ENCODE assay signal across 11 cellular contexts in genomic region chr17:6753565-6753964, GRCh38. TPM values are rescaled to one million over a fixed set of nuclear protein-coding genes. Genes with fewer than 3 reads are reported as not detected.
DNase-seq lines count a peak whose midpoint lies in the region; ATAC-seq and TF ChIP-seq lines count a peak whose summit lies in the region.
"Had no signal": no experiment of that assay in that cellular context is flagged by ENCODE, and none has a peak within 500 bp of the region (broad histone marks: within the 10 kb centered on the region; RNA-seq: fewer than 3 reads in every experiment).

No MANE protein-coding gene starts in this region.

- peak; percentile 53 for DNase-seq in OCI-M1 (lab: John Stamatoyannopoulos, UW)
- no peak for DNase-seq in dorsolateral prefrontal cortex
- DNase-seq in osteoblast (ENCODE audit: insufficient read length, low spot score, missing footprints): no peak
- DNase-seq in NCI-H526 treated with DMSO at 0.1 percent for 48 hours (lab: John Stamatoyannopoulos, UW): no peak
- DNase-seq in Kasumi-1 (lab: John Stamatoyannopoulos, UW): no peak
- DNase-seq in DMS 273 treated with DMSO at 0.1 percent for 48 hours (lab: John Stamatoyannopoulos, UW): no peak

- H2AFZ ChIP-seq in osteoblast (ENCODE audit: low read length): peak overlapping the region; percentile 44

- intact Hi-C loops in dorsolateral prefrontal cortex (cut with DNase I): no loop called here

- no peak for TF ChIP-seq CTCF in dorsolateral prefrontal cortex (IDR thresholded peaks at IDR 0.05 in 54 of 56, conservative IDR thresholded peaks at IDR 0.05 in 2 of 56; ENCODE audit: low read depth in 1 of 56, partially characterized antibody in 56 of 56)
- no peak for TF ChIP-seq CTCF in osteoblast (IDR thresholded peaks at IDR 0.05; ENCODE audit: extremely low read depth, low read depth, low read length)

- peaks cover 50 to 67% (median 64%) of the 10 kb centered on the region in 10 experiments for H3K4me1 ChIP-seq in BLaER1 treated with 17β-estradiol and CSF1 and Interleukin-3, amounts not matched to agents 10 nM and 100 nM
- H3K4me1 ChIP-seq in osteoblast (ENCODE audit: insufficient read depth, low read length): peaks cover 40% of the 10 kb centered on the region
- H3K4me1 ChIP-seq: pancreas had no signal

- H3K27me3 ChIP-seq in BLaER1 treated with 17β-estradiol and CSF1 and Interleukin-3, amounts not matched to agents 10 nM and 100 nM: no peaks in the 10 kb centered on the region
- H3K27me3 ChIP-seq in dorsolateral prefrontal cortex (no peaks in the 10 kb centered on the region), osteoblast (ENCODE audit: insufficient read depth, low read length) (no peaks in the 10 kb centered on the region)
- H3K27me3 ChIP-seq: pancreas had no signal

- H3K27ac ChIP-seq in BLaER1 treated with 17β-estradiol and CSF1 and Interleukin-3, amounts not matched to agents 10 nM and 100 nM: peak overlapping the region in 10 of 11 experiments; percentile 69 to 80 (median 76); a peak in 20 of 22 replicates
- H3K27ac ChIP-seq in dorsolateral prefrontal cortex (peak overlapping the region in 51 of 59 donors; percentile 2 to 84 (median 64)), osteoblast (ENCODE audit: low read depth, low read length) (peak overlapping the region; percentile 99)

- H3K4me3 ChIP-seq in BLaER1 treated with 17β-estradiol and CSF1 and Interleukin-3, amounts not matched to agents 10 nM and 100 nM: 0 out of 20 replicates have a peak overlapping the region, but pooled peaks of 1 of the 10 experiments have one; percentile 1
- H3K4me3 ChIP-seq in dorsolateral prefrontal cortex: peak overlapping the region in 6 of 59 donors; percentile 0 to 21 (median 11)
- no peak overlapping the region for H3K4me3 ChIP-seq in osteoblast (ENCODE audit: insufficient read depth, low read length)
- H3K4me3 ChIP-seq: K562, pancreas had no signal

- H3K79me2 ChIP-seq in osteoblast (ENCODE audit: insufficient read depth, low read length): no peaks in the 10 kb centered on the region

- ATAC-seq in HG02798 (IDR thresholded peaks at IDR 0.05; ENCODE audit: poor library complexity, unreplicated experiment): no peak

- H3K9ac ChIP-seq in BLaER1 treated with 17β-estradiol and CSF1 and Interleukin-3, amounts not matched to agents 10 nM and 100 nM: peak overlapping the region in 8 of 11 experiments; percentile 34 to 67 (median 60); a peak in 10 of 22 replicates

- no peaks in the 10 kb centered on the region for H3K9me3 ChIP-seq in BLaER1 treated with 17β-estradiol and CSF1 and Interleukin-3, amounts not matched to agents 10 nM and 100 nM (replicated peaks in 1 of 11)
- no peaks in the 10 kb centered on the region for H3K9me3 ChIP-seq in osteoblast (ENCODE audit: low read depth, low read length)
- H3K9me3 ChIP-seq: pancreas had no signal

- H4K20me1 ChIP-seq in BLaER1 treated with 17β-estradiol and CSF1 and Interleukin-3, amounts not matched to agents 10 nM and 100 nM: peaks cover 0 to 9% (median 0%) of the 10 kb centered on the region in 11 experiments; a peak in 2 of 22 replicates
- no peaks in the 10 kb centered on the region for H4K20me1 ChIP-seq in osteoblast (ENCODE audit: insufficient read depth, low read length)

- peak overlapping the region; percentile 63 to 95 (median 81) for H3K4me2 ChIP-seq in BLaER1 treated with 17β-estradiol and CSF1 and Interleukin-3, amounts not matched to agents 10 nM and 100 nM
- peak overlapping the region; percentile 75 for H3K4me2 ChIP-seq in osteoblast (ENCODE audit: insufficient read depth, low read length)

- peaks cover 0 to 10% (median 7%) of the 10 kb centered on the region in 11 experiments; a peak in 16 of 22 replicates for H3K36me3 ChIP-seq in BLaER1 treated with 17β-estradiol and CSF1 and Interleukin-3, amounts not matched to agents 10 nM and 100 nM
- no peaks in the 10 kb centered on the region for H3K36me3 ChIP-seq in osteoblast (ENCODE audit: insufficient read depth, low read length)
- H3K36me3 ChIP-seq: pancreas had no signal

RNA-seq across cellular contexts. Expression of gene XAF1, which starts 2.3 kb away (rescaled TPM):
- 100 to 1,000 TPM in 3 of 120 experiments, 10 to 100 TPM in 117; 13.8 to 131 (median 29.3) TPM for total RNA-seq in dorsolateral prefrontal cortex
- total RNA-seq in osteoblast: 36.2 and 48.5 TPM in 2 replicates

RNA-seq across cellular contexts. Expression of gene FBXO39, which starts 22.4 kb away (rescaled TPM):
- total RNA-seq in dorsolateral prefrontal cortex: 1 to 10 TPM in 9 of 120 experiments, under 1 TPM in 67, not detected in 44; 0.24 to 2.4 (median 0.66) TPM
- total RNA-seq in osteoblast: 0.36 and 0.59 TPM in 2 replicates
- total RNA-seq: activated naive CD4-positive, alpha-beta T cell treated with anti-CD3 and anti-CD28 coated beads for 36 hours; K562 had no signal

RNA-seq across cellular contexts. Expression of gene SLC13A5, which starts 40.4 kb away (rescaled TPM):
- 10 to 100 TPM in 31 of 120 experiments, 1 to 10 TPM in 89; 2.7 to 39.4 (median 7.6) TPM for total RNA-seq in dorsolateral prefrontal cortex
- not detected in 2 replicates for total RNA-seq in osteoblast
- total RNA-seq: activated naive CD4-positive, alpha-beta T cell treated with anti-CD3 and anti-CD28 coated beads for 36 hours had no signal
